ENCODE assay signal across 1 cellular context in the genomic region with DNA sequence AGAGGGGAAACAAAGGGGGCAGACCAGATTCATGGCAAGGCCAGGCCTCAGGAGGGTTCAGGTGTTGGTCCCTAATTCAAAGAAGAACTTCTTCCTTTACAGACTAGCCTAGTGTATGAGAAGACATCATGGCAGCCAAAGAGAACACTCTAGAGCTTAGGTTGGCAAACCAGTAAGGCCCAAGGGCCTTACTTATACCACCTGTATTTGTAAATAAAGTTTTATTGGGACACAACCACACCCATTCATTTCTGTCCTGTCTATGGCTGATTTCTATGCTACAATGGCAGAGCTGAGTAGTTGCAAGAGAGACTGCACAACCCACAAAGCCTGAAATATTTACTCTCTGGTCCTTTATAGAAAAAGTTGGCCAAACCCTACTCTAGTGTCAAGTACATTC.
TF ChIP-seq lines count a peak whose summit lies in the region.

No MANE protein-coding gene starts in this region.

TF ChIP-seq in WTC11, 78 proteins besides CTCF, POLR2A, EP300 and RAD21 (continued from another document):
- TF ChIP-seq, protein P1, sequence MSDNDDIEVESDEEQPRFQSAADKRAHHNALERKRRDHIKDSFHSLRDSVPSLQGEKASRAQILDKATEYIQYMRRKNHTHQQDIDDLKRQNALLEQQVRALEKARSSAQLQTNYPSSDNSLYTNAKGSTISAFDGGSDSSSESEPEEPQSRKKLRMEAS (CRISPR knock-in tag; IDR thresholded peaks at IDR 0.05), result no peak
- TF ChIP-seq, protein P2, sequence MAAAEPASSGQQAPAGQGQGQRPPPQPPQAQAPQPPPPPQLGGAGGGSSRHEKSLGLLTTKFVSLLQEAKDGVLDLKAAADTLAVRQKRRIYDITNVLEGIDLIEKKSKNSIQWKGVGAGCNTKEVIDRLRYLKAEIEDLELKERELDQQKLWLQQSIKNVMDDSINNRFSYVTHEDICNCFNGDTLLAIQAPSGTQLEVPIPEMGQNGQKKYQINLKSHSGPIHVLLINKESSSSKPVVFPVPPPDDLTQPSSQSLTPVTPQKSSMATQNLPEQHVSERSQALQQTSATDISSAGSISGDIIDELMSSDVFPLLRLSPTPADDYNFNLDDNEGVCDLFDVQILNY (CRISPR knock-in tag; IDR thresholded peaks at IDR 0.05), result no peak
- TF ChIP-seq, protein P3, sequence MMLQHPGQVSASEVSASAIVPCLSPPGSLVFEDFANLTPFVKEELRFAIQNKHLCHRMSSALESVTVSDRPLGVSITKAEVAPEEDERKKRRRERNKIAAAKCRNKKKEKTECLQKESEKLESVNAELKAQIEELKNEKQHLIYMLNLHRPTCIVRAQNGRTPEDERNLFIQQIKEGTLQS (CRISPR knock-in tag; conservative IDR thresholded peaks at IDR 0.05), result no peak
